32 cellular contexts compared by ENCODE assay signal in the genomic region with DNA sequence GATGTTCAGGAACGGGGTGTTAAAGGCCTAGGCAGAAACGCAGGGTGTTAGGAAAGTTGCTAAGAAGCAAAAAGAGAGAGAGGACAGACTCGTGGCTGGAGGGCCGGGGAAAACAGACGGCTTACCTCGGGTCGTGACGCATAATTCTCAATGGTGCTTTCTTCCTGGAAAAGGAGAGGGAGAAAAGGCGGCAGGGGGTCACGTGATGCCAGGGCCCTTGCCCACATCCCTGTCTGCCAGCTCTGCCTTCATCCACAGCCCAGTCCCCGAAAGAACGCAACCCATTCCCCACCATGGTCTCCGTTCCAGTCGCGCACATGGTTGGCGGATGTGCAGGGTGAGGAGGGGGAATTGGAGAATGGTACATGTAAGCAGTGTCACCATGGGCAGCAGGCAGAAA. TPM values are rescaled to one million over a fixed set of nuclear protein-coding genes. Genes with fewer than 3 reads are reported as not detected.
"Had no signal": no experiment of that assay in that cellular context is flagged by ENCODE, and none has a peak within 500 bp of the region (broad histone marks: within the 10 kb centered on the region; RNA-seq: fewer than 3 reads in every experiment).

No MANE protein-coding gene starts in this region.

- H3K27ac Mint-ChIP-seq: effector memory CD8-positive, alpha-beta T cell; memory B cell; mesothelial cell of epicardium; natural killer cell treated with Interleukin-12 subunit alpha and Interleukin-12 subunit beta and Interleukin-15 and Interleukin-18, amount 100 ng/mL, for 72 hours; stimulated activated effector memory CD8-positive, alpha-beta T cell treated with anti-CD3 and anti-CD28 coated beads, Interleukin-12 subunit alpha, Interleukin-12 subunit beta, amount 100 ng/mL, for 72 hours had no signal

- H3K27me3 ChIP-seq: right atrium auricular region, testis, upper lobe of left lung had no signal

- H3K9me3 ChIP-seq: esophagus squamous epithelium, heart right ventricle, mucosa of descending colon, prostate gland, right atrium auricular region, stomach, testis, tibial artery, upper lobe of left lung had no signal

- H3K4me3 Mint-ChIP-seq: effector memory CD8-positive, alpha-beta T cell; memory B cell; mesothelial cell of epicardium; naive B cell; natural killer cell treated with Interleukin-12 subunit alpha and Interleukin-12 subunit beta and Interleukin-15 and Interleukin-18, amount 100 ng/mL, for 72 hours; neural crest cell; stimulated activated effector memory CD8-positive, alpha-beta T cell treated with anti-CD3 and anti-CD28 coated beads, Interleukin-12 subunit alpha, Interleukin-12 subunit beta, amount 100 ng/mL, for 72 hours had no signal

- H3K9ac ChIP-seq: parathyroid adenoma had no signal

- H3K4me1 Mint-ChIP-seq: mesothelial cell of epicardium, neural crest cell had no signal

- H3K79me2 ChIP-seq: parathyroid adenoma had no signal

- H3K36me3 ChIP-seq: esophagus squamous epithelium, heart right ventricle, prostate gland, right atrium auricular region, stomach, tibial artery, upper lobe of left lung had no signal

- DNase-seq: cortex of kidney; effector memory CD8-positive, alpha-beta T cell; erythroblast; esophagus squamous epithelium; foreskin melanocyte; glutamatergic neuron; heart right ventricle; mucosa of descending colon; naive B cell; stimulated activated CD4-positive, alpha-beta T cell treated with anti-CD3 and anti-CD28 coated beads, Interleukin-2, amount 100 ng/mL, for 24 hours; stimulated activated CD4-positive, alpha-beta T cell treated with anti-CD3 and anti-CD28 coated beads, Interleukin-4, amount 100 ng/mL, for 24 hours; stimulated activated naive CD4-positive, alpha-beta T cell treated with Interleukin-2 at 50 U/mL for 16 hours; stomach; testis; tibial artery; upper lobe of left lung had no signal

- H3K36me3 Mint-ChIP-seq: memory B cell; mesothelial cell of epicardium; naive B cell; natural killer cell treated with Interleukin-12 subunit alpha and Interleukin-12 subunit beta and Interleukin-15 and Interleukin-18, amount 100 ng/mL, for 72 hours; stimulated activated effector memory CD8-positive, alpha-beta T cell treated with anti-CD3 and anti-CD28 coated beads, Interleukin-12 subunit alpha, Interleukin-12 subunit beta, amount 100 ng/mL, for 72 hours had no signal

- H3K4me1 ChIP-seq: heart right ventricle, parathyroid adenoma, prostate gland, right atrium auricular region, testis, tibial artery had no signal

- H3K27ac ChIP-seq: esophagus squamous epithelium, heart right ventricle, parathyroid adenoma, prostate gland, right atrium auricular region, stomach, testis, tibial artery, upper lobe of left lung had no signal

- H2AFZ ChIP-seq: parathyroid adenoma had no signal

- ATAC-seq: effector memory CD8-positive, alpha-beta T cell; heart right ventricle; left lobe of liver; mucosa of descending colon; natural killer cell treated with Interleukin-12 subunit alpha and Interleukin-12 subunit beta and Interleukin-15 and Interleukin-18, amount 100 ng/mL, for 72 hours; sciatic nerve; stimulated activated effector memory CD8-positive, alpha-beta T cell treated with anti-CD3 and anti-CD28 coated beads, Interleukin-12 subunit alpha, Interleukin-12 subunit beta, amount 100 ng/mL, for 72 hours had no signal

- H3K4me3 ChIP-seq: esophagus squamous epithelium, heart right ventricle, lung, mucosa of descending colon, prostate gland, right atrium auricular region, stomach, testis, tibial artery, upper lobe of left lung had no signal

- H3K9me3 Mint-ChIP-seq: effector memory CD8-positive, alpha-beta T cell; memory B cell; mesothelial cell of epicardium; naive B cell; natural killer cell treated with Interleukin-12 subunit alpha and Interleukin-12 subunit beta and Interleukin-15 and Interleukin-18, amount 100 ng/mL, for 72 hours; neural crest cell; stimulated activated effector memory CD8-positive, alpha-beta T cell treated with anti-CD3 and anti-CD28 coated beads, Interleukin-12 subunit alpha, Interleukin-12 subunit beta, amount 100 ng/mL, for 72 hours had no signal

RNA-seq across cellular contexts. Expression of a gene that starts 1.6 kb away (rescaled TPM):
- total RNA-seq: dermis microvascular lymphatic vessel endothelial cell; heart right ventricle; left lobe of liver; liver; lung; mucosa of descending colon; natural killer cell treated with Interleukin-12 subunit alpha and Interleukin-12 subunit beta and Interleukin-15 and Interleukin-18, amount 100 ng/mL, for 72 hours; neural crest cell; osteoblast; right atrium auricular region; sciatic nerve; stomach; subcutaneous adipose tissue had no signal
- polyA plus RNA-seq: heart right ventricle, liver had no signal

RNA-seq across cellular contexts. Expression of a gene that starts 24.8 kb away (rescaled TPM):
- total RNA-seq: dermis microvascular lymphatic vessel endothelial cell, neural crest cell had no signal

RNA-seq across cellular contexts. Expression of a gene that starts 39.4 kb away (rescaled TPM):
- total RNA-seq: dermis microvascular lymphatic vessel endothelial cell; heart right ventricle; left lobe of liver; liver; mucosa of descending colon; natural killer cell treated with Interleukin-12 subunit alpha and Interleukin-12 subunit beta and Interleukin-15 and Interleukin-18, amount 100 ng/mL, for 72 hours; right atrium auricular region; sciatic nerve; stomach; subcutaneous adipose tissue; upper lobe of left lung had no signal
- polyA plus RNA-seq: liver had no signal

RNA-seq across cellular contexts. Expression of a gene that starts 40.6 kb away (rescaled TPM):
- total RNA-seq: dermis microvascular lymphatic vessel endothelial cell; left lobe of liver; mesothelial cell of epicardium; natural killer cell treated with Interleukin-12 subunit alpha and Interleukin-12 subunit beta and Interleukin-15 and Interleukin-18, amount 100 ng/mL, for 72 hours; neural crest cell; osteoblast; testis had no signal
- polyA plus RNA-seq: keratinocyte had no signal

RNA-seq across cellular contexts. Expression of a gene that starts 44.6 kb away (rescaled TPM):
- total RNA-seq: dermis microvascular lymphatic vessel endothelial cell; esophagus squamous epithelium; heart right ventricle; left lobe of liver; liver; lung; mesothelial cell of epicardium; mucosa of descending colon; natural killer cell treated with Interleukin-12 subunit alpha and Interleukin-12 subunit beta and Interleukin-15 and Interleukin-18, amount 100 ng/mL, for 72 hours; neural crest cell; osteoblast; right atrium auricular region; sciatic nerve; stomach; subcutaneous adipose tissue; upper lobe of left lung had no signal
- polyA plus RNA-seq: heart right ventricle, liver, lung, stomach had no signal
